Comparison of ENCODE assay signal across 1 cellular context in the genomic region with DNA sequence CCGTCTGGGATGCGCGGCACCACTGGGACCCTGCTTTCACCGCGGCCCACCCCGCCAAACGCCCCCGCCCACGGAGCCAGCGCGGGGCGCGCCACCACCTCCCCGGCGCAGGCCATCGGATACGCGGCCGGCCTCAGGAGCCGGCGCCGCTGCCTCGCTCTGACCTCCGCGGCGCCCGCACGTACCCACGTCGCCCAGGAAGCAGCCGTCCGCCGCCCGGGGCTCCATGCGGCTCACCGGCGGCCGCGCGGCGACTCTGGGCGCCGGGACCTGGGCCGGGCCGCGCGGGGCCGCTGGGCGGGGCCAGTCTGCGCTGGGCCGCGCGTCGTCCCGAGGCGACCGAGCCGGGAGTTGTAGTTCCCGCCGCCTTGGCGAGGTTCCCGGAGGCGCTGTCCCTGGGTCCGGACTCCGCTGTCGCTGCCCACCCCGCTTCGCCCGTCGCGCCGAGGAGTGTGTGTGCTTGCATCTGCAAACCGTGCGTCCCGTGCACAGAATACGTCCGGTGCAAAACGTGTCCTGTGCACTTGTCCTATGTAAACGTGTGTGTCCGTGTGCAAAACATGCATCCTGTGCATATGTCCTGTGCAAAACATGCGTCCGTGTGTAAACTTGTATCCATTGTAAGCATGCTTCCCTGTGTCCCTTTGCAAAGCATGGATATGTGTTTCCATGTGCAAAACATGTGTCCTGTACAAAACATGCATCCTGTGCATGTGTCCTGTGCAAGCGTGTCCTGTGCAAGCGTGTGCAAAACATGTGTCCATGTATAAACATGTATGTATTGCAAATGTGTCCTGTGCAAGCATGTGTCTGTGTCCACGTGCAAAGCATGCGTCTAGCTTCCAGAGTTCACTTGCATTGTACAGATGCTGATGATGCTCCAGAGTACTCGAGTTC.
TF ChIP-seq lines count a peak whose summit lies in the region.

A gene with protein sequence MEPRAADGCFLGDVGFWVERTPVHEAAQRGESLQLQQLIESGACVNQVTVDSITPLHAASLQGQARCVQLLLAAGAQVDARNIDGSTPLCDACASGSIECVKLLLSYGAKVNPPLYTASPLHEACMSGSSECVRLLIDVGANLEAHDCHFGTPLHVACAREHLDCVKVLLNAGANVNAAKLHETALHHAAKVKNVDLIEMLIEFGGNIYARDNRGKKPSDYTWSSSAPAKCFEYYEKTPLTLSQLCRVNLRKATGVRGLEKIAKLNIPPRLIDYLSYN (minus strand): TSS at position 272 of the 897 bp plus-strand sequence. CDS start 44 bp downstream, at position 228.

TF ChIP-seq in K562, 482 proteins besides CTCF, POLR2A, EP300 and RAD21 (continued from another document and continues in another):
- no peak for TF ChIP-seq TFAM (CRISPR knock-in tag; conservative IDR thresholded peaks at IDR 0.05)
- no peak for TF ChIP-seq THRAP3 (IDR thresholded peaks at IDR 0.05; ENCODE audit: borderline replicate concordance)
- TF ChIP-seq DPF2 (IDR thresholded peaks at IDR 0.05): no peak
- TF ChIP-seq U2AF2 (optimal IDR thresholded peaks at IDR 0.05; ENCODE audit: low read depth, low read length): no peak
- TF ChIP-seq RBM22 (IDR thresholded peaks at IDR 0.05; ENCODE audit: low read depth, low read length, poor library complexity, severe bottlenecking): no peak
- no peak for TF ChIP-seq RBM14 (IDR thresholded peaks at IDR 0.05; ENCODE audit: borderline replicate concordance, insufficient read depth, low read depth, low read length)
- TF ChIP-seq YY1 (IDR thresholded peaks at IDR 0.05; ENCODE audit: borderline replicate concordance in 1 of 3, control insufficient read depth in 1 of 3, extremely low read depth in 1 of 3, insufficient read depth in 3 of 3, insufficient read length in 1 of 3, insufficient replicate concordance in 2 of 3, low read depth in 1 of 3, low read length in 2 of 3): peak in 1 of 3 experiments; percentile 42
- TF ChIP-seq MTF1 (CRISPR knock-in tag; IDR thresholded peaks at IDR 0.05; ENCODE audit: borderline replicate concordance): 0 out of 2 replicates have a peak, but pooled peaks have one; percentile 11
- no peak for TF ChIP-seq KLF10 (CRISPR knock-in tag; IDR thresholded peaks at IDR 0.05)
- TF ChIP-seq DMBX1 (CRISPR knock-in tag; IDR thresholded peaks at IDR 0.05; ENCODE audit: borderline replicate concordance): no peak
- TF ChIP-seq POLR2AphosphoS5 (IDR thresholded peaks at IDR 0.05; ENCODE audit: control insufficient read depth, insufficient read depth, low read depth, low read length): peak; percentile 40; the same call in 1 of the 2 replicates
- TF ChIP-seq, protein P1, sequence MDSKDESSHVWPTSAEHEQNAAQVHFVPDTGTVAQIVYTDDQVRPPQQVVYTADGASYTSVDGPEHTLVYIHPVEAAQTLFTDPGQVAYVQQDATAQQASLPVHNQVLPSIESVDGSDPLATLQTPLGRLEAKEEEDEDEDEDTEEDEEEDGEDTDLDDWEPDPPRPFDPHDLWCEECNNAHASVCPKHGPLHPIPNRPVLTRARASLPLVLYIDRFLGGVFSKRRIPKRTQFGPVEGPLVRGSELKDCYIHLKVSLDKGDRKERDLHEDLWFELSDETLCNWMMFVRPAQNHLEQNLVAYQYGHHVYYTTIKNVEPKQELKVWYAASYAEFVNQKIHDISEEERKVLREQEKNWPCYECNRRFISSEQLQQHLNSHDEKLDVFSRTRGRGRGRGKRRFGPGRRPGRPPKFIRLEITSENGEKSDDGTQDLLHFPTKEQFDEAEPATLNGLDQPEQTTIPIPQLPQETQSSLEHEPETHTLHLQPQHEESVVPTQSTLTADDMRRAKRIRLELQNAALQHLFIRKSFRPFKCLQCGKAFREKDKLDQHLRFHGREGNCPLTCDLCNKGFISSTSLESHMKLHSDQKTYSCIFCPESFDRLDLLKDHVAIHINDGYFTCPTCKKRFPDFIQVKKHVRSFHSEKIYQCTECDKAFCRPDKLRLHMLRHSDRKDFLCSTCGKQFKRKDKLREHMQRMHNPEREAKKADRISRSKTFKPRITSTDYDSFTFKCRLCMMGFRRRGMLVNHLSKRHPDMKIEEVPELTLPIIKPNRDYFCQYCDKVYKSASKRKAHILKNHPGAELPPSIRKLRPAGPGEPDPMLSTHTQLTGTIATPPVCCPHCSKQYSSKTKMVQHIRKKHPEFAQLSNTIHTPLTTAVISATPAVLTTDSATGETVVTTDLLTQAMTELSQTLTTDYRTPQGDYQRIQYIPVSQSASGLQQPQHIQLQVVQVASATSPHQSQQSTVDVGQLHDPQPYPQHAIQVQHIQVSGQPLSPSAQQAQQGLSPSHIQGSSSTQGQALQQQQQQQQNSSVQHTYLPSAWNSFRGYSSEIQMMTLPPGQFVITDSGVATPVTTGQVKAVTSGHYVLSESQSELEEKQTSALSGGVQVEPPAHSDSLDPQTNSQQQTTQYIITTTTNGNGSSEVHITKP (IDR thresholded peaks at IDR 0.05; ENCODE audit: partially characterized antibody): no peak
- TF ChIP-seq TRIM28 (IDR thresholded peaks at IDR 0.05): no peak
- TF ChIP-seq E2F3 (CRISPR knock-in tag; IDR thresholded peaks at IDR 0.05): peak; percentile 73
- TF ChIP-seq, protein P2, sequence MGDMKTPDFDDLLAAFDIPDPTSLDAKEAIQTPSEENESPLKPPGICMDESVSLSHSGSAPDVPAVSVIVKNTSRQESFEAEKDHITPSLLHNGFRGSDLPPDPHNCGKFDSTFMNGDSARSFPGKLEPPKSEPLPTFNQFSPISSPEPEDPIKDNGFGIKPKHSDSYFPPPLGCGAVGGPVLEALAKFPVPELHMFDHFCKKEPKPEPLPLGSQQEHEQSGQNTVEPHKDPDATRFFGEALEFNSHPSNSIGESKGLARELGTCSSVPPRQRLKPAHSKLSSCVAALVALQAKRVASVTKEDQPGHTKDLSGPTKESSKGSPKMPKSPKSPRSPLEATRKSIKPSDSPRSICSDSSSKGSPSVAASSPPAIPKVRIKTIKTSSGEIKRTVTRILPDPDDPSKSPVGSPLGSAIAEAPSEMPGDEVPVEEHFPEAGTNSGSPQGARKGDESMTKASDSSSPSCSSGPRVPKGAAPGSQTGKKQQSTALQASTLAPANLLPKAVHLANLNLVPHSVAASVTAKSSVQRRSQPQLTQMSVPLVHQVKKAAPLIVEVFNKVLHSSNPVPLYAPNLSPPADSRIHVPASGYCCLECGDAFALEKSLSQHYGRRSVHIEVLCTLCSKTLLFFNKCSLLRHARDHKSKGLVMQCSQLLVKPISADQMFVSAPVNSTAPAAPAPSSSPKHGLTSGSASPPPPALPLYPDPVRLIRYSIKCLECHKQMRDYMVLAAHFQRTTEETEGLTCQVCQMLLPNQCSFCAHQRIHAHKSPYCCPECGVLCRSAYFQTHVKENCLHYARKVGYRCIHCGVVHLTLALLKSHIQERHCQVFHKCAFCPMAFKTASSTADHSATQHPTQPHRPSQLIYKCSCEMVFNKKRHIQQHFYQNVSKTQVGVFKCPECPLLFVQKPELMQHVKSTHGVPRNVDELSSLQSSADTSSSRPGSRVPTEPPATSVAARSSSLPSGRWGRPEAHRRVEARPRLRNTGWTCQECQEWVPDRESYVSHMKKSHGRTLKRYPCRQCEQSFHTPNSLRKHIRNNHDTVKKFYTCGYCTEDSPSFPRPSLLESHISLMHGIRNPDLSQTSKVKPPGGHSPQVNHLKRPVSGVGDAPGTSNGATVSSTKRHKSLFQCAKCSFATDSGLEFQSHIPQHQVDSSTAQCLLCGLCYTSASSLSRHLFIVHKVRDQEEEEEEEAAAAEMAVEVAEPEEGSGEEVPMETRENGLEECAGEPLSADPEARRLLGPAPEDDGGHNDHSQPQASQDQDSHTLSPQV (IDR thresholded peaks at IDR 0.05): no peak; the same call in 1 of the 2 replicates
- TF ChIP-seq GATAD2A (IDR thresholded peaks at IDR 0.05): no peak
- TF ChIP-seq TEAD1 (CRISPR knock-in tag; IDR thresholded peaks at IDR 0.05): 0 out of 4 replicates have a peak, but pooled peaks of 1 of the 2 experiments have one; percentile 29
- TF ChIP-seq, protein P3, sequence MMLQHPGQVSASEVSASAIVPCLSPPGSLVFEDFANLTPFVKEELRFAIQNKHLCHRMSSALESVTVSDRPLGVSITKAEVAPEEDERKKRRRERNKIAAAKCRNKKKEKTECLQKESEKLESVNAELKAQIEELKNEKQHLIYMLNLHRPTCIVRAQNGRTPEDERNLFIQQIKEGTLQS (IDR thresholded peaks at IDR 0.05): no peak
- TF ChIP-seq, protein P3 (CRISPR knock-in tag; conservative IDR thresholded peaks at IDR 0.05): no peak
- no peak for TF ChIP-seq PML (IDR thresholded peaks at IDR 0.05; ENCODE audit: low read length)
- TF ChIP-seq NCOR1 (IDR thresholded peaks at IDR 0.05): no peak
- no peak for TF ChIP-seq ZBTB49 (CRISPR knock-in tag; IDR thresholded peaks at IDR 0.05; ENCODE audit: borderline replicate concordance)
- no peak for TF ChIP-seq SRSF1 (IDR thresholded peaks at IDR 0.05; ENCODE audit: low read depth, low read length)
- no peak for TF ChIP-seq BACH1 (tag; IDR thresholded peaks at IDR 0.05)
- TF ChIP-seq SREBF1 (IDR thresholded peaks at IDR 0.05; ENCODE audit: borderline replicate concordance, low read depth, low read length): no peak
- peak; percentile 61 for TF ChIP-seq RB1 (IDR thresholded peaks at IDR 0.05; ENCODE audit: low read depth)
- no peak for TF ChIP-seq PRPF4 (IDR thresholded peaks at IDR 0.05; ENCODE audit: insufficient read depth, low read depth, low read length, poor library complexity, severe bottlenecking)
- TF ChIP-seq, protein P4, sequence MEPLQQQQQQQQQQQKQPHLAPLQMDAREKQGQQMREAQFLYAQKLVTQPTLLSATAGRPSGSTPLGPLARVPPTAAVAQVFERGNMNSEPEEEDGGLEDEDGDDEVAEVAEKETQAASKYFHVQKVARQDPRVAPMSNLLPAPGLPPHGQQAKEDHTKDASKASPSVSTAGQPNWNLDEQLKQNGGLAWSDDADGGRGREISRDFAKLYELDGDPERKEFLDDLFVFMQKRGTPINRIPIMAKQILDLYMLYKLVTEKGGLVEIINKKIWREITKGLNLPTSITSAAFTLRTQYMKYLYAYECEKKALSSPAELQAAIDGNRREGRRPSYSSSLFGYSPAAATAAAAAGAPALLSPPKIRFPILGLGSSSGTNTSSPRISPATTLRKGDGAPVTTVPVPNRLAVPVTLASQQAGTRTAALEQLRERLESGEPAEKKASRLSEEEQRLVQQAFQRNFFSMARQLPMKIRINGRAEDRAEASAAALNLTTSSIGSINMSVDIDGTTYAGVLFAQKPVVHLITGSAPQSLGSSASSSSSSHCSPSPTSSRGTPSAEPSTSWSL (CRISPR knock-in tag; IDR thresholded peaks at IDR 0.05; ENCODE audit: borderline replicate concordance): no peak
- no peak for TF ChIP-seq PTTG1 (tag; IDR thresholded peaks at IDR 0.05; ENCODE audit: low read depth)
- TF ChIP-seq NCOA1 (IDR thresholded peaks at IDR 0.05; ENCODE audit: low read depth): no peak
- 0 out of 2 replicates have a peak, but pooled peaks have one; percentile 41 for TF ChIP-seq MYNN (IDR thresholded peaks at IDR 0.05)
- no peak for TF ChIP-seq MYNN (CRISPR knock-in tag; IDR thresholded peaks at IDR 0.05)
- no peak for TF ChIP-seq NFYB (IDR thresholded peaks at IDR 0.05; ENCODE audit: extremely low read depth, insufficient read length)
- no peak for TF ChIP-seq STAT5B (CRISPR knock-in tag; IDR thresholded peaks at IDR 0.05)
- TF ChIP-seq FOSL1 (tag; conservative IDR thresholded peaks at IDR 0.05): 0 out of 2 replicates have a peak, but pooled peaks have one; percentile 32
- TF ChIP-seq KDM5B (IDR thresholded peaks at IDR 0.05; ENCODE audit: insufficient replicate concordance, low read depth, low read length): no peak
- TF ChIP-seq, protein P5, sequence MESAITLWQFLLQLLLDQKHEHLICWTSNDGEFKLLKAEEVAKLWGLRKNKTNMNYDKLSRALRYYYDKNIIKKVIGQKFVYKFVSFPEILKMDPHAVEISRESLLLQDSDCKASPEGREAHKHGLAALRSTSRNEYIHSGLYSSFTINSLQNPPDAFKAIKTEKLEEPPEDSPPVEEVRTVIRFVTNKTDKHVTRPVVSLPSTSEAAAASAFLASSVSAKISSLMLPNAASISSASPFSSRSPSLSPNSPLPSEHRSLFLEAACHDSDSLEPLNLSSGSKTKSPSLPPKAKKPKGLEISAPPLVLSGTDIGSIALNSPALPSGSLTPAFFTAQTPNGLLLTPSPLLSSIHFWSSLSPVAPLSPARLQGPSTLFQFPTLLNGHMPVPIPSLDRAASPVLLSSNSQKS (CRISPR knock-in tag; IDR thresholded peaks at IDR 0.05): no peak
- no peak for TF ChIP-seq IFI16 (CRISPR knock-in tag; IDR thresholded peaks at IDR 0.05)
- TF ChIP-seq FOXP1 (CRISPR knock-in tag; IDR thresholded peaks at IDR 0.05): peak; percentile 39
- no peak for TF ChIP-seq KAT8 (IDR thresholded peaks at IDR 0.05; ENCODE audit: low read depth)
- no peak for TF ChIP-seq SPI1 (IDR thresholded peaks at IDR 0.05; ENCODE audit: borderline replicate concordance, low read depth, low read length)
